Comparison of ENCODE assay signal across 13 cellular contexts in the genomic region with DNA sequence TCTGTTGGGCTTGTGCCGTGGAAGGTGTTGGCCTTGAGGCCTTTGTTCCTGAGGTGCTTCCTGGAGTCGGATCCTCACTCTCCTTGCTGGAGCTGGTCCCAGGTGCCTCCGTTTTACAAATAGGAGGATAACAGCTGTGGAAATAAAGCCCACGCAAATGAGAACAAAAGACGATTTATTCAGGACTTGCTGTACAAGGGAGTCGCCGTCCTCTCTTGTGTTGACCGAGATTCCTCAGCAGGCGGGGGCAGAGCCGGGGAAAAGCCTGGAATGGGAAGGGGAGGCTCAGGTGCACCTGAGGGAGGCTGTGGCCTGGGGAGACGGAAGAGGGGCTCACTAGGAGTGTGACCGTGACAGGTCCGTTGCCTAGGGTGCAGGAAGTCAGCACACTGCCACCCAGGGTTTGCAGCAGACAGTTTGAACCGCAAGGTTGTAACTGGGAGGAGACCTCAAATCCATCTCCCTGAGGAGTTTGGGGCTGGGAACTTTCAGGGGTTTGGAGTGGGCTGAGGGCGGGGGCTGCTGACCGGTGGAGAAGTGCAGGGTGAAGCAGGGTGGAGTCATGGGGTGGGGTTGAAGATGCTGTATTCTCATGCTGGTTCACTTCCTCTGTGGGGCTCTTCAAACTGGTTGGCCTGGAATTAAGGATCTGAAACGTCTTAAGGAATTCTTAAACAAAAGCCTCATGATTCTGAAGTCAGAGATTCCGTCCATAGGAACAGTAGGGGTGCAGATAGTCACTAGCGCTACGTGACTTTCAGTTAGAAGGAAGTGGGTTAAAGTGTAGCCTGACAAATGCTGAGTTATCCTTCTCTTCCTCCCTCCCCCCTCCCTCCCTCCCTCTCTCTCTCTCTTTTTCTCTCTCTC. TPM values are rescaled to one million over a fixed set of nuclear protein-coding genes. Genes with fewer than 3 reads are reported as not detected.
DNase-seq lines count a peak whose midpoint lies in the region; ATAC-seq, FAIRE-seq and TF ChIP-seq lines count a peak whose summit lies in the region.
"Had no signal": no experiment of that assay in that cellular context is flagged by ENCODE, and none has a peak within 500 bp of the region (broad histone marks: within the 10 kb centered on the region; RNA-seq: fewer than 3 reads in every experiment).

No MANE protein-coding gene starts in this region.

- H2BK120ac ChIP-seq in H1 (replicated peaks; ENCODE audit: low read depth, low read length): no peak overlapping the region

- no peak overlapping the region for H3K14ac ChIP-seq in H1 (ENCODE audit: insufficient read length)

- H3K4me3 Mint-ChIP-seq in activated CD4-positive, alpha-beta T cell treated with anti-CD3 and anti-CD28 coated beads, Interleukin-2, amount 10 ng/mL, durations not matched to agents 24 days and 14 days: peak overlapping the region; percentile 78

- peaks cover 0 to 19% of the 10 kb centered on the region in 2 experiments; a peak in 1 of 4 replicates for H3K79me2 ChIP-seq in H1 (ENCODE audit: control insufficient read depth in 1 of 2, insufficient read depth in 2 of 2, low read length in 2 of 2)

- CTCF ChIA-PET in H1 (lab: Charles Lee; ENCODE audit: partially characterized antibody): interaction anchor here (0.6 to 1.8 kb wide), 3 partner anchors 10 to 106 kb away, joined by 3 to 6 read pairs (median 4); no protein-coding TSS in a partner anchor

- H3K27ac Mint-ChIP-seq in activated CD4-positive, alpha-beta T cell treated with anti-CD3 and anti-CD28 coated beads, Interleukin-2, amount 10 ng/mL, durations not matched to agents 24 days and 14 days: peak overlapping the region; percentile 94

- peaks cover 4% of the 10 kb centered on the region; the same call in 1 of the 2 replicates for H3K23me2 ChIP-seq in H1 (ENCODE audit: low read depth, low read length)

- no peak for TF ChIP-seq RAD21 in H1 (IDR thresholded peaks at IDR 0.05 in 1 of 2, conservative IDR thresholded peaks at IDR 0.05 in 1 of 2; ENCODE audit: low read depth in 2 of 2, low read length in 2 of 2)

- 0 out of 2 replicates have a peak overlapping the region, but pooled peaks have one; percentile 5 for H3K27ac ChIP-seq in H1 (ENCODE audit: low read depth, low read length)
- H3K27ac ChIP-seq in testis: peak overlapping the region; percentile 33 to 53
- H3K27ac ChIP-seq: right lobe of liver, thoracic aorta had no signal

- H3K4me1 ChIP-seq in H1 (replicated peaks in 1 of 4; ENCODE audit: control insufficient read depth in 3 of 4, insufficient read depth in 4 of 4, low read length in 3 of 4): peaks cover 0 to 9% (median 4%) of the 10 kb centered on the region in 4 experiments; a peak in 5 of 7 replicates
- H3K4me1 ChIP-seq in testis: peaks cover 12% of the 10 kb centered on the region

- DNase-seq in activated CD4-positive, alpha-beta T cell treated with anti-CD3 and anti-CD28 coated beads, Interleukin-2, amount 10 ng/mL, durations not matched to agents 24 days and 14 days: peak; percentile 78
- DNase-seq in activated CD4-positive, alpha-beta T cell treated with anti-CD3 and anti-CD28 coated beads for 1 hour: no peak
- DNase-seq in RKO (ENCODE audit: low spot score) (peak; percentile 34), H1 (ENCODE audit: low read depth in 1 of 2, low spot score in 2 of 2) (no peak), testis (peak; percentile 72), hippocampal formation (lab: John Stamatoyannopoulos, UW) (no peak), H4 (ENCODE audit: low spot score) (no peak)
- DNase-seq: cortex of kidney, NCI-H446 treated with DMSO at 0.1 percent for 48 hours, right lobe of liver had no signal

- H3K27me3 ChIP-seq in H1 (replicated peaks in 1 of 4; ENCODE audit: control insufficient read depth in 3 of 4, extremely low read depth in 1 of 4, insufficient read depth in 3 of 4, low read length in 3 of 4) (no peaks in the 10 kb centered on the region), testis (no peaks in the 10 kb centered on the region)
- H3K27me3 ChIP-seq: right lobe of liver had no signal

- no peak overlapping the region for H3K9ac ChIP-seq in H1 (replicated peaks in 1 of 4; ENCODE audit: extremely low read depth in 1 of 4, low read depth in 3 of 4, low read length in 3 of 4)

- TF ChIP-seq EP300 in H1 (IDR thresholded peaks at IDR 0.05; ENCODE audit: borderline replicate concordance in 1 of 2, low read depth in 2 of 2, low read length in 2 of 2): no peak

- no peak overlapping the region for H4K5ac ChIP-seq in H1 (ENCODE audit: insufficient read length, low read depth, low read length)

- H2BK5ac ChIP-seq in H1 (ENCODE audit: low read depth, low read length): peak overlapping the region; percentile 73; the same call in 1 of the 2 replicates

- H3K4me3 ChIP-seq in H1 (ENCODE audit: extremely low read depth in 1 of 4, insufficient read depth in 2 of 4, low read depth in 3 of 4, low read length in 4 of 4): 0 out of 8 replicates have a peak overlapping the region, but pooled peaks of 1 of the 4 experiments have one; percentile 5
- H3K4me3 ChIP-seq in testis: no peak overlapping the region
- H3K4me3 ChIP-seq: right lobe of liver, thoracic aorta had no signal

- no peak for FAIRE-seq in H1 (lab: Jason Lieb, UNC)
- FAIRE-seq: islet of Langerhans had no signal

- H3K23ac ChIP-seq in H1 (ENCODE audit: insufficient read length): no peak overlapping the region

- H2AK5ac ChIP-seq in H1 (ENCODE audit: low read depth, low read length): no peak overlapping the region

- H3K56ac ChIP-seq in H1 (replicated peaks; ENCODE audit: insufficient read length, low read depth, low read length): no peak overlapping the region

- no peak overlapping the region; the same call in 1 of the 2 replicates for H3K18ac ChIP-seq in H1 (ENCODE audit: extremely low read depth, low read length)

- H2AFZ ChIP-seq in H1 (ENCODE audit: low read length): no peak overlapping the region

- H2BK12ac ChIP-seq in H1 (ENCODE audit: low read depth, low read length): peak overlapping the region; percentile 77; the same call in 1 of the 2 replicates

- H3K79me1 ChIP-seq in H1 (ENCODE audit: low read depth, low read length): no peaks in the 10 kb centered on the region; the same call in 1 of the 2 replicates

- H3K9me3 ChIP-seq in H1 (ENCODE audit: insufficient read depth in 2 of 2, low read depth in 1 of 2, low read length in 1 of 2): no peaks in the 10 kb centered on the region
- no peaks in the 10 kb centered on the region for H3K9me3 ChIP-seq in testis
- H3K9me3 ChIP-seq: right lobe of liver, thoracic aorta had no signal

- H3K36me3 Mint-ChIP-seq in activated CD4-positive, alpha-beta T cell treated with anti-CD3 and anti-CD28 coated beads, Interleukin-2, amount 10 ng/mL, durations not matched to agents 24 days and 14 days (ENCODE audit: low read depth): peaks cover 17% of the 10 kb centered on the region

- POLR2A ChIA-PET in H1 (lab: Charles Lee; ENCODE audit: partially characterized antibody): interaction anchor here (0.9 to 1.9 kb wide), 2 partner anchors 11 to 12 kb away, joined by 4 to 5 read pairs; a partner anchor contains a TSS

- no peak for ATAC-seq in HG03280 (IDR thresholded peaks at IDR 0.05; ENCODE audit: unreplicated experiment)

- intact Hi-C loops in activated CD4-positive, alpha-beta T cell treated with anti-CD3 and anti-CD28 coated beads, Interleukin-2, amount 10 ng/mL, durations not matched to agents 24 days and 14 days (cut with micrococcal nuclease): loop anchor here (5.0 kb wide), 1 partner anchor 51 kb away; no protein-coding TSS in a partner anchor
- intact Hi-C loops in testis (cut with DNase I; ENCODE audit: low total_unique reads): no loop called here

- H3K4me2 ChIP-seq in H1 (ENCODE audit: insufficient read depth in 1 of 2, low read depth in 2 of 2, low read length in 2 of 2): peak overlapping the region; percentile 0 to 9; a peak in 1 of 4 replicates

- no peaks in the 10 kb centered on the region for H3K27me3 Mint-ChIP-seq in activated CD4-positive, alpha-beta T cell treated with anti-CD3 and anti-CD28 coated beads, Interleukin-2, amount 10 ng/mL, durations not matched to agents 24 days and 14 days

- no peak for TF ChIP-seq POLR2A in H1 (IDR thresholded peaks at IDR 0.05; ENCODE audit: control extremely low read depth in 1 of 2, low read depth in 2 of 2, low read length in 2 of 2)
- TF ChIP-seq POLR2A in testis (IDR thresholded peaks at IDR 0.05): no peak

- H4K20me1 ChIP-seq in H1 (replicated peaks in 1 of 2; ENCODE audit: control insufficient read depth in 1 of 2, insufficient read depth in 2 of 2, low read length in 2 of 2): peaks cover 0 to 6% of the 10 kb centered on the region in 2 experiments

- peaks cover 59% of the 10 kb centered on the region for H3K4me1 Mint-ChIP-seq in activated CD4-positive, alpha-beta T cell treated with anti-CD3 and anti-CD28 coated beads, Interleukin-2, amount 10 ng/mL, durations not matched to agents 24 days and 14 days

- H4K91ac ChIP-seq in H1 (replicated peaks; ENCODE audit: insufficient read length, low read length): no peak overlapping the region

- no peak for TF ChIP-seq CTCF in H1 (IDR thresholded peaks at IDR 0.05; ENCODE audit: control extremely low read depth in 1 of 3, insufficient read depth in 1 of 3, low read depth in 1 of 3, low read length in 3 of 3)
- no peak for TF ChIP-seq CTCF in testis (IDR thresholded peaks at IDR 0.05)

- H3K36me3 ChIP-seq in H1 (ENCODE audit: control insufficient read depth in 2 of 4, insufficient read depth in 4 of 4, low read length in 3 of 4) (peaks cover 5 to 7% (median 7%) of the 10 kb centered on the region in 4 experiments; a peak in 5 of 8 replicates), testis (ENCODE audit: low read depth, missing control alignments) (no peaks in the 10 kb centered on the region)

- 72% methylated on average over 20 of the region's 20 CpGs; no CpG with 5 or more reads in 1 of the 2 experiments for WGBS in H1 (ENCODE audit: extremely low coverage in 1 of 2, insufficient coverage in 1 of 2, insufficient read length in 1 of 2, insufficient replicate concordance in 2 of 2, low coverage in 1 of 2, low lambda C conversion rate in 2 of 2, missing lambda C conversion rate in 1 of 2), 2 experiments
- WGBS in testis, 2 donors: 40 to 52% methylated on average over 20 of the region's 20 CpGs

- H3K9me3 Mint-ChIP-seq in activated CD4-positive, alpha-beta T cell treated with anti-CD3 and anti-CD28 coated beads, Interleukin-2, amount 10 ng/mL, durations not matched to agents 24 days and 14 days: no peaks in the 10 kb centered on the region

- peak overlapping the region; percentile 75; the same call in 1 of the 2 replicates for H4K8ac ChIP-seq in H1 (ENCODE audit: extremely low read depth, insufficient read depth, low read length)

- no peak overlapping the region for H2BK20ac ChIP-seq in H1 (ENCODE audit: low read length)

- no peak overlapping the region for H2BK15ac ChIP-seq in H1 (ENCODE audit: low read length)

- H3K4ac ChIP-seq in H1 (replicated peaks; ENCODE audit: insufficient read length, low read depth, low read length): no peak overlapping the region

RNA-seq across cellular contexts. Expression of a gene that starts 2.6 kb away (rescaled TPM):
- total RNA-seq in activated CD4-positive, alpha-beta T cell treated with anti-CD3 and anti-CD28 coated beads, Interleukin-2, amount 10 ng/mL, durations not matched to agents 24 days and 14 days: 59.2 and 59.5 TPM in 2 replicates
- total RNA-seq in H1 (2021; fragmentation: NEBNext Ultra II Directional; extraction: Animal tissue kit (Norgen Biotek cat#: 25700)): 53.8 and 54.5 TPM in 2 replicates
- 63.1 and 64.1 TPM in 2 replicates for polyA plus RNA-seq in H1 (2011; rRNA removed)
- 51.1 TPM for polyA plus RNA-seq in H1 (2011; cell fraction: cytosol; rRNA removed)
- 43.7 TPM for polyA plus RNA-seq in H1 (2011; cell fraction: nucleus; rRNA removed)
- polyA plus RNA-seq in H1 (2012, experiment 1 of 2): 74.6 to 90.9 TPM (median 78.1 TPM) in 4 replicates
- polyA plus RNA-seq in H1 (2012, experiment 2 of 2): 68.8 TPM
- polyA plus RNA-seq in H1 (2013, experiment 1 of 2): 121 TPM
- polyA plus RNA-seq in H1 (2013, experiment 2 of 2): 128 TPM
- 31.5 and 33.0 TPM in 2 replicates for polyA minus RNA-seq in H1 (2011; rRNA and poly(A)+ RNA removed)
- polyA minus RNA-seq in H1 (2011; cell fraction: cytosol; rRNA and poly(A)+ RNA removed): 17.4 TPM
- 15.0 TPM for polyA minus RNA-seq in H1 (2011; cell fraction: nucleus; rRNA and poly(A)+ RNA removed)
- 10 to 100 TPM; 23.9 to 31.0 TPM for total RNA-seq in testis
- polyA plus RNA-seq in testis (ENCODE audit: insufficient read depth, low read depth, low replicate concordance): 49.5 TPM
- total RNA-seq in H4 (2014; rRNA removed; shearing (Covaris generic)): 20.0 and 33.8 TPM in 2 replicates

RNA-seq across cellular contexts. Expression of a gene that starts 10.7 kb away (rescaled TPM):
- total RNA-seq in activated CD4-positive, alpha-beta T cell treated with anti-CD3 and anti-CD28 coated beads, Interleukin-2, amount 10 ng/mL, durations not matched to agents 24 days and 14 days: 94.4 and 99.4 TPM in 2 replicates
- total RNA-seq in H1 (2021; fragmentation: NEBNext Ultra II Directional; extraction: Animal tissue kit (Norgen Biotek cat#: 25700)): 54.3 and 55.2 TPM in 2 replicates
- polyA plus RNA-seq in H1 (2011; rRNA removed): 11.6 and 22.8 TPM in 2 replicates
- polyA plus RNA-seq in H1 (2011; cell fraction: cytosol; rRNA removed): 30.9 TPM
- polyA plus RNA-seq in H1 (2011; cell fraction: nucleus; rRNA removed): 73.1 TPM
- polyA plus RNA-seq in H1 (2012, experiment 1 of 2): 44.1 to 55.7 TPM (median 49.9 TPM) in 4 replicates
- polyA plus RNA-seq in H1 (2012, experiment 2 of 2): 36.7 TPM
- 34.0 TPM for polyA plus RNA-seq in H1 (2013, experiment 1 of 2)
- 32.3 TPM for polyA plus RNA-seq in H1 (2013, experiment 2 of 2)
- 23.5 and 28.3 TPM in 2 replicates for polyA minus RNA-seq in H1 (2011; rRNA and poly(A)+ RNA removed)
- 18.1 TPM for polyA minus RNA-seq in H1 (2011; cell fraction: cytosol; rRNA and poly(A)+ RNA removed)
- 53.8 TPM for polyA minus RNA-seq in H1 (2011; cell fraction: nucleus; rRNA and poly(A)+ RNA removed)
- total RNA-seq in testis: 10 to 100 TPM; 33.6 to 40.2 TPM
- 21.1 TPM for polyA plus RNA-seq in testis (ENCODE audit: insufficient read depth, low read depth, low replicate concordance)
- total RNA-seq in H4 (2014; rRNA removed; shearing (Covaris generic)): 44.7 and 46.2 TPM in 2 replicates

RNA-seq across cellular contexts. Expression of a gene that starts 59.8 kb away (rescaled TPM):
- 138 and 152 TPM in 2 replicates for total RNA-seq in activated CD4-positive, alpha-beta T cell treated with anti-CD3 and anti-CD28 coated beads, Interleukin-2, amount 10 ng/mL, durations not matched to agents 24 days and 14 days
- total RNA-seq in H1 (2021; fragmentation: NEBNext Ultra II Directional; extraction: Animal tissue kit (Norgen Biotek cat#: 25700)): 112 and 116 TPM in 2 replicates
- 78.0 and 98.0 TPM in 2 replicates for polyA plus RNA-seq in H1 (2011; rRNA removed)
- 101 TPM for polyA plus RNA-seq in H1 (2011; cell fraction: cytosol; rRNA removed)
- 89.3 TPM for polyA plus RNA-seq in H1 (2011; cell fraction: nucleus; rRNA removed)
- polyA plus RNA-seq in H1 (2012, experiment 1 of 2): 67.6 to 101 TPM (median 96.1 TPM) in 4 replicates
- polyA plus RNA-seq in H1 (2012, experiment 2 of 2): 57.4 TPM
- 51.4 TPM for polyA plus RNA-seq in H1 (2013, experiment 1 of 2)
- polyA plus RNA-seq in H1 (2013, experiment 2 of 2): 46.9 TPM
- 109 and 120 TPM in 2 replicates for polyA minus RNA-seq in H1 (2011; rRNA and poly(A)+ RNA removed)
- 67.0 TPM for polyA minus RNA-seq in H1 (2011; cell fraction: cytosol; rRNA and poly(A)+ RNA removed)
- polyA minus RNA-seq in H1 (2011; cell fraction: nucleus; rRNA and poly(A)+ RNA removed): 33.6 TPM
- 100 to 1,000 TPM; 277 to 327 TPM for total RNA-seq in testis
- 871 TPM for polyA plus RNA-seq in testis (ENCODE audit: insufficient read depth, low read depth, low replicate concordance)
- total RNA-seq in H4 (2014; rRNA removed; shearing (Covaris generic)): 99.6 and 107 TPM in 2 replicates

Comparison
In these comparisons a context has a peak if more than half of its experiments do, and no peak if none do; other contexts are left out.
1. DNase-seq: peak in activated CD4-positive, alpha-beta T cell treated with anti-CD3 and anti-CD28 coated beads, Interleukin-2, amount 10 ng/mL, durations not matched to agents 24 days and 14 days (single experiment), RKO (single experiment) and testis (single experiment); none in activated CD4-positive, alpha-beta T cell treated with anti-CD3 and anti-CD28 coated beads for 1 hour (single experiment), H1 (0 of 2), hippocampal formation (0 of 2) and H4 (single experiment).